Comparison of ENCODE assay signal across 27 cellular contexts in genomic region chr5:96144289-96144688, GRCh38.
A peak's percentile ranks its signal among the peaks of the same experiment; 100 is the strongest.
DNase-seq lines count a peak whose midpoint lies in the region; ATAC-seq, FAIRE-seq and TF ChIP-seq lines count a peak whose summit lies in the region.
"Had no signal": no experiment of that assay in that cellular context is flagged by ENCODE, and none has a peak within 500 bp of the region (broad histone marks: within the 10 kb centered on the region; RNA-seq: fewer than 3 reads in every experiment).

No MANE protein-coding gene starts in this region.

- H3K14ac ChIP-seq in IMR-90 (replicated peaks; ENCODE audit: low read depth, low read length), result no peak overlapping the region; the same call in 1 of the 2 replicates

- 0 out of 2 replicates have a peak overlapping the region, but pooled peaks have one; percentile 70 for H3K23ac ChIP-seq in IMR-90 (ENCODE audit: low read depth, low read length)

- H2AK9ac ChIP-seq in IMR-90 (replicated peaks; ENCODE audit: low read depth, low read length, poor library complexity), result no peak overlapping the region

- H3K4me3 Mint-ChIP-seq in Calu3 (ENCODE audit: low read depth, unreplicated experiment), result no peak overlapping the region
- H3K4me3 Mint-ChIP-seq: activated CD4-positive, alpha-beta memory T cell treated with anti-CD3 and anti-CD28 coated beads, Interleukin-2, amount 10 ng/mL, durations not matched to agents 7 days and 5 days; naive B cell; stimulated activated naive B cell treated with anti-CD40 and anti-IgM and Interleukin-4, amounts not matched to agents 10 μg/mL and 1 μg/mL and 100 μg/mL, for 72 hours had no signal

- H3K4ac ChIP-seq in IMR-90 (ENCODE audit: low read depth, low read length), result peak overlapping the region; percentile 49

- no peak overlapping the region for H3K56ac ChIP-seq in IMR-90 (ENCODE audit: extremely low read depth, insufficient read depth, low read length)

- peak overlapping the region; percentile 69; the same call in 1 of the 2 replicates for H3K27ac ChIP-seq in IMR-90 (ENCODE audit: insufficient read depth, low read length)
- H3K27ac ChIP-seq in epithelial cell of prostate, result peak overlapping the region; percentile 9
- no peak overlapping the region for H3K27ac ChIP-seq in keratinocyte (ENCODE audit: control insufficient read depth, insufficient read depth, low read length)
- H3K27ac ChIP-seq: brain microvascular endothelial cell, coronary artery, thoracic aorta had no signal

- H3K4me2 ChIP-seq in IMR-90 (ENCODE audit: low read depth, low read length) (no peak overlapping the region), keratinocyte (ENCODE audit: control insufficient read depth, extremely low read depth, insufficient read depth, low read depth, low read length) (peak overlapping the region; percentile 7)

- H2BK5ac ChIP-seq in IMR-90 (ENCODE audit: low read depth, low read length, poor library complexity, severe bottlenecking), result peak overlapping the region; percentile 32

- CTCF ChIA-PET in Calu3 (lab: Charles Lee) (interaction anchor here (0.7 kb wide), 1 partner anchor 15 kb away, joined by 3 read pairs; no protein-coding TSS in a partner anchor), IMR-90 (lab: Yijun Ruan, JAX) (interaction anchor here (0.7 kb wide), 1 partner anchor 570 kb away, joined by 4 read pairs; no protein-coding TSS in a partner anchor)

- peak overlapping the region; percentile 97 for H4K5ac ChIP-seq in IMR-90 (ENCODE audit: low read depth, low read length)

- peak overlapping the region; percentile 92 for H2BK20ac ChIP-seq in IMR-90 (ENCODE audit: low read depth, low read length)

- H2AK5ac ChIP-seq in IMR-90 (ENCODE audit: low read depth, low read length), result peak overlapping the region; percentile 68; the same call in 1 of the 2 replicates

- H3K4me1 ChIP-seq in IMR-90 (ENCODE audit: control insufficient read depth, insufficient read depth, low read length) (peaks cover 15% of the 10 kb centered on the region), keratinocyte (ENCODE audit: control insufficient read depth, extremely low read depth, insufficient read depth, low read length) (peaks cover 45% of the 10 kb centered on the region)

- peak; percentile 82 for FAIRE-seq in keratinocyte (lab: Jason Lieb, UNC)
- FAIRE-seq: endothelial cell of umbilical vein had no signal

- H3K27me3 ChIP-seq in IMR-90 (ENCODE audit: control insufficient read depth, insufficient read depth, low read length), result no peaks in the 10 kb centered on the region
- H3K27me3 ChIP-seq in keratinocyte (ENCODE audit: control insufficient read depth, extremely low read depth, insufficient read depth, low read length), result no peaks in the 10 kb centered on the region
- H3K27me3 ChIP-seq: brain microvascular endothelial cell, MG63 had no signal

- ATAC-seq in IMR-90 (ENCODE audit: low read depth), result no peak
- no peak for ATAC-seq in GM18861 (IDR thresholded peaks at IDR 0.05; ENCODE audit: unreplicated experiment)
- ATAC-seq in stimulated activated naive CD8-positive, alpha-beta T cell treated with anti-CD3 and anti-CD28 coated beads, Interleukin-15, Interleukin-2, amounts not matched to agents 100 U/mL and 50 U/mL, for 24 hours, result no peak
- ATAC-seq: left colon; stimulated activated naive B cell treated with anti-CD40 and anti-IgM and Interleukin-4, amounts not matched to agents 10 μg/mL and 1 μg/mL and 100 μg/mL, for 72 hours had no signal

- H3K9ac ChIP-seq in IMR-90 (ENCODE audit: low read depth, low read length) (no peak overlapping the region), keratinocyte (ENCODE audit: control insufficient read depth, extremely low read depth, insufficient read depth, low read length) (no peak overlapping the region)

- H3K9me3 ChIP-seq in IMR-90 (ENCODE audit: control insufficient read depth, insufficient read depth, low read length), result no peaks in the 10 kb centered on the region
- no peaks in the 10 kb centered on the region for H3K9me3 ChIP-seq in keratinocyte (ENCODE audit: control insufficient read depth, low read depth, low read length)
- H3K9me3 ChIP-seq: MG63, thoracic aorta had no signal

- no peak overlapping the region for H2AFZ ChIP-seq in IMR-90 (replicated peaks; ENCODE audit: low read length, poor library complexity)
- H2AFZ ChIP-seq in keratinocyte (ENCODE audit: control insufficient read depth, low read length), result no peak overlapping the region

- TF ChIP-seq CTCF in Calu3 (IDR thresholded peaks at IDR 0.05; ENCODE audit: unreplicated experiment) (no peak), IMR-90 (conservative IDR thresholded peaks at IDR 0.05; ENCODE audit: low read depth, low read length) (no peak), keratinocyte (optimal IDR thresholded peaks at IDR 0.05 in 1 of 3, IDR thresholded peaks at IDR 0.05 in 1 of 3, conservative IDR thresholded peaks at IDR 0.05 in 1 of 3; ENCODE audit: extremely low read depth in 1 of 3, insufficient read depth in 2 of 3, low read length in 3 of 3) (no peak)

- H3K27me3 Mint-ChIP-seq in Calu3 (ENCODE audit: unreplicated experiment), result no peaks in the 10 kb centered on the region
- H3K27me3 Mint-ChIP-seq: activated CD4-positive, alpha-beta memory T cell treated with anti-CD3 and anti-CD28 coated beads, Interleukin-2, amount 10 ng/mL, durations not matched to agents 7 days and 5 days had no signal

- H4K20me1 ChIP-seq in IMR-90 (ENCODE audit: insufficient read depth, low read length) (no peaks in the 10 kb centered on the region), keratinocyte (ENCODE audit: control insufficient read depth, extremely low read depth, insufficient read depth, low read length) (no peaks in the 10 kb centered on the region)

- H3K4me1 Mint-ChIP-seq in Calu3 (ENCODE audit: low read depth, unreplicated experiment), result peaks cover 17% of the 10 kb centered on the region
- H3K4me1 Mint-ChIP-seq: naive B cell; stimulated activated naive B cell treated with anti-CD40 and anti-IgM and Interleukin-4, amounts not matched to agents 10 μg/mL and 1 μg/mL and 100 μg/mL, for 72 hours had no signal

- no peaks in the 10 kb centered on the region for H3K79me2 ChIP-seq in keratinocyte (ENCODE audit: control insufficient read depth, insufficient read depth, low read length)

- in situ Hi-C loops in IMR-90 (cut with MboI; ENCODE audit: low sequenced_read_pairs), result no loop called here

- H3K9me1 ChIP-seq in IMR-90 (ENCODE audit: insufficient read depth, low read length) (peaks cover 11% of the 10 kb centered on the region), keratinocyte (ENCODE audit: control insufficient read depth, extremely low read depth, insufficient read depth, low read length) (no peaks in the 10 kb centered on the region)

- no peaks in the 10 kb centered on the region for H3K36me3 ChIP-seq in IMR-90 (ENCODE audit: control insufficient read depth, insufficient read depth, low read length)
- H3K36me3 ChIP-seq in keratinocyte (ENCODE audit: control insufficient read depth in 2 of 2, extremely low read depth in 1 of 2, insufficient read depth in 2 of 2, low read length in 2 of 2), result peaks cover 0 to 2% of the 10 kb centered on the region in 2 experiments
- H3K36me3 ChIP-seq: brain microvascular endothelial cell, MG63, thoracic aorta had no signal

- peak; percentile 30 for DNase-seq in Calu3
- DNase-seq in IMR-90, result no peak
- no peak for DNase-seq in epithelial cell of prostate (ENCODE audit: low read depth, low spot score)
- DNase-seq in keratinocyte (ENCODE audit: low read depth, low spot score), result no peak
- no peak for DNase-seq in DMS79 treated with DMSO at 0.1 percent for 48 hours (lab: John Stamatoyannopoulos, UW)
- no peak for DNase-seq in effector CD4-positive, alpha-beta T cell
- no peak for DNase-seq in stimulated activated naive CD8-positive, alpha-beta T cell treated with anti-CD3 and anti-CD28 coated beads, Interleukin-15, Interleukin-2, amounts not matched to agents 100 U/mL and 50 U/mL, for 24 hours
- DNase-seq: activated CD4-positive, alpha-beta memory T cell treated with anti-CD3 and anti-CD28 coated beads, Interleukin-2, amount 10 ng/mL, durations not matched to agents 7 days and 5 days; activated gamma-delta T cell treated with Interleukin-2 at 50 U/mL for 16 hours; brain microvascular endothelial cell; EL; mesenchymal stem cell; MG63; naive B cell; NCI-H2107; NCI-H510A treated with DMSO at 0.1 percent for 48 hours; occipital lobe; RPMI8226; small intestine; stimulated activated CD4-positive, alpha-beta T cell treated with anti-CD3 and anti-CD28 coated beads, Interleukin-2, amount 100 ng/mL, for 24 hours; stimulated activated naive B cell treated with anti-CD40 and anti-IgM and Interleukin-4, amounts not matched to agents 10 μg/mL and 1 μg/mL and 100 μg/mL, for 72 hours; T-helper 9 cell had no signal

- H2BK15ac ChIP-seq in IMR-90 (ENCODE audit: low read depth, low read length), result peak overlapping the region; percentile 69; the same call in 2 of the 3 replicates

- H3K4me3 ChIP-seq in IMR-90 (ENCODE audit: insufficient read depth, low read depth, low read length) (no peak overlapping the region), keratinocyte (ENCODE audit: control insufficient read depth in 2 of 3, extremely low read depth in 1 of 3, insufficient read depth in 2 of 3, low read depth in 1 of 3, low read length in 3 of 3) (no peak overlapping the region)
- H3K4me3 ChIP-seq: coronary artery, MG63, thoracic aorta had no signal

- POLR2A ChIA-PET in IMR-90 (lab: Charles Lee; ENCODE audit: unreplicated experiment), result no interaction called here

- dilution Hi-C loops in IMR-90 (cut with HindIII; ENCODE audit: low sequenced_read_pairs, unreplicated experiment), result no loop called here
- dilution Hi-C loops in keratinocyte (cut with MboI; ENCODE audit: extremely low pct_ligation_motif_present, low sequenced_read_pairs), result no loop called here

- no peaks in the 10 kb centered on the region; a peak in 1 of 4 replicates for H3K79me1 ChIP-seq in IMR-90 (ENCODE audit: low read depth in 1 of 2, low read length in 2 of 2)

- H4K91ac ChIP-seq in IMR-90 (ENCODE audit: insufficient read depth, low read depth, low read length), result peak overlapping the region; percentile 69

- H3K36me3 Mint-ChIP-seq in Calu3 (ENCODE audit: insufficient read depth, unreplicated experiment), result no peaks in the 10 kb centered on the region
- H3K36me3 Mint-ChIP-seq: naive B cell; stimulated activated naive B cell treated with anti-CD40 and anti-IgM and Interleukin-4, amounts not matched to agents 10 μg/mL and 1 μg/mL and 100 μg/mL, for 72 hours had no signal

- no peak for TF ChIP-seq POLR2A in IMR-90 (IDR thresholded peaks at IDR 0.05; ENCODE audit: low read depth, low read length)

- intact Hi-C loops in Calu3 (cut with micrococcal nuclease; ENCODE audit: unreplicated experiment), result no loop called here
- intact Hi-C loops in IMR-90 (cut with micrococcal nuclease), result loop anchor here (5.0 to 10.0 kb wide), 2 partner anchors 77 to 289 kb away; no protein-coding TSS in a partner anchor

- no peak overlapping the region for H3K27ac Mint-ChIP-seq in Calu3 (ENCODE audit: unreplicated experiment)
- H3K27ac Mint-ChIP-seq: activated CD4-positive, alpha-beta memory T cell treated with anti-CD3 and anti-CD28 coated beads, Interleukin-2, amount 10 ng/mL, durations not matched to agents 7 days and 5 days; naive B cell; stimulated activated naive B cell treated with anti-CD40 and anti-IgM and Interleukin-4, amounts not matched to agents 10 μg/mL and 1 μg/mL and 100 μg/mL, for 72 hours had no signal

- peak overlapping the region; percentile 84 for H2BK120ac ChIP-seq in IMR-90 (ENCODE audit: low read depth, low read length)

- no peaks in the 10 kb centered on the region for H3K9me3 Mint-ChIP-seq in Calu3 (ENCODE audit: low read depth, unreplicated experiment)
- H3K9me3 Mint-ChIP-seq: activated CD4-positive, alpha-beta memory T cell treated with anti-CD3 and anti-CD28 coated beads, Interleukin-2, amount 10 ng/mL, durations not matched to agents 7 days and 5 days; naive B cell; stimulated activated naive B cell treated with anti-CD40 and anti-IgM and Interleukin-4, amounts not matched to agents 10 μg/mL and 1 μg/mL and 100 μg/mL, for 72 hours had no signal

- peak overlapping the region in 1 of 2 experiments; percentile 72; a peak in 1 of 4 replicates for H4K8ac ChIP-seq in IMR-90 (ENCODE audit: low read depth in 2 of 2, low read length in 2 of 2)

- no TSS peak for BruUV-seq in Calu3 (replicated peaks; lab: Mats Ljungman, UMichigan)
- no TSS peak for BruUV-seq in IMR-90 (replicated peaks; lab: Mats Ljungman, UMichigan)

- H3K18ac ChIP-seq in IMR-90 (ENCODE audit: low read depth, low read length), result peak overlapping the region; percentile 90

- no peak for TF ChIP-seq RAD21 in IMR-90 (IDR thresholded peaks at IDR 0.05; ENCODE audit: low read length)

- WGBS in IMR-90 (ENCODE audit: extremely low coverage in 2 of 2, insufficient read length in 1 of 2), 2 experiments, result 86% methylated on average over 2 of the region's 3 CpGs; no CpG with 5 or more reads in 1 of the 2 experiments
